Comparison of ENCODE assay signal across 2 cellular contexts in the genomic region with DNA sequence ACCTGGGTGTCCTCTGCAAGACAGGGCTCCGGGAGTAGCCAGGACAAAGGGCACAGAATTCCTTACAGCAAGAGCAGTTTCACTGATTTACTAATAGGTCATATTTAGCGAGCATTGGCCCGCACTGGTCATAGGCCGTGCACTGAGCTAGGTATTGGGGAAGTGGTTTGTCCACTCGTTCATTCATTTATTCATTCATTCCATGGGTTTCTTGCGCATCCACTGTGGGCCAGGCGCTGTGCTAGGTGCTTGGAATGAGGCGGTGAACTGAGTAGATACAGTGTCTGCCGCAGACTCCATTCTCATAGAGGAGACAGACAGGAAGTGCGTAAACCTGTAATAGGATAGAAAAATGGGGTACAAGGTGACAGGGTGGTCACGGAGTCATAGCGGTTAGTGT.
TF ChIP-seq lines count a peak whose summit lies in the region.

No MANE protein-coding gene starts in this region.

TF ChIP-seq in K562, 482 proteins besides CTCF, POLR2A, EP300 and RAD21:
- TF ChIP-seq ZNF24 (IDR thresholded peaks at IDR 0.05): peak; percentile 76; the same call in 1 of the 2 replicates
- TF ChIP-seq ZNF778 (CRISPR knock-in tag; IDR thresholded peaks at IDR 0.05): no peak
- TF ChIP-seq FOS (IDR thresholded peaks at IDR 0.05; ENCODE audit: extremely low read depth, insufficient read length): no peak
- TF ChIP-seq, protein P1, sequence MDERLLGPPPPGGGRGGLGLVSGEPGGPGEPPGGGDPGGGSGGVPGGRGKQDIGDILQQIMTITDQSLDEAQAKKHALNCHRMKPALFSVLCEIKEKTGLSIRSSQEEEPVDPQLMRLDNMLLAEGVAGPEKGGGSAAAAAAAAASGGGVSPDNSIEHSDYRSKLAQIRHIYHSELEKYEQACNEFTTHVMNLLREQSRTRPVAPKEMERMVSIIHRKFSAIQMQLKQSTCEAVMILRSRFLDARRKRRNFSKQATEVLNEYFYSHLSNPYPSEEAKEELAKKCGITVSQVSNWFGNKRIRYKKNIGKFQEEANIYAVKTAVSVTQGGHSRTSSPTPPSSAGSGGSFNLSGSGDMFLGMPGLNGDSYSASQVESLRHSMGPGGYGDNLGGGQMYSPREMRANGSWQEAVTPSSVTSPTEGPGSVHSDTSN (CRISPR knock-in tag; IDR thresholded peaks at IDR 0.05; ENCODE audit: low read depth): no peak
- TF ChIP-seq, protein P1 (tag; conservative IDR thresholded peaks at IDR 0.05; ENCODE audit: low read depth): no peak
- TF ChIP-seq SPI1 (IDR thresholded peaks at IDR 0.05; ENCODE audit: borderline replicate concordance, low read depth, low read length): 0 out of 2 replicates have a peak, but pooled peaks have one; percentile 24
- TF ChIP-seq ZNF77 (CRISPR knock-in tag; IDR thresholded peaks at IDR 0.05): no peak

TF ChIP-seq in HepG2, 621 proteins besides CTCF, POLR2A, EP300 and RAD21:
- TF ChIP-seq KAT7 (CRISPR knock-in tag; IDR thresholded peaks at IDR 0.05; ENCODE audit: borderline replicate concordance): no peak
- no peak for TF ChIP-seq SUZ12 (IDR thresholded peaks at IDR 0.05; ENCODE audit: low read depth, low read length)
- TF ChIP-seq, protein P2, sequence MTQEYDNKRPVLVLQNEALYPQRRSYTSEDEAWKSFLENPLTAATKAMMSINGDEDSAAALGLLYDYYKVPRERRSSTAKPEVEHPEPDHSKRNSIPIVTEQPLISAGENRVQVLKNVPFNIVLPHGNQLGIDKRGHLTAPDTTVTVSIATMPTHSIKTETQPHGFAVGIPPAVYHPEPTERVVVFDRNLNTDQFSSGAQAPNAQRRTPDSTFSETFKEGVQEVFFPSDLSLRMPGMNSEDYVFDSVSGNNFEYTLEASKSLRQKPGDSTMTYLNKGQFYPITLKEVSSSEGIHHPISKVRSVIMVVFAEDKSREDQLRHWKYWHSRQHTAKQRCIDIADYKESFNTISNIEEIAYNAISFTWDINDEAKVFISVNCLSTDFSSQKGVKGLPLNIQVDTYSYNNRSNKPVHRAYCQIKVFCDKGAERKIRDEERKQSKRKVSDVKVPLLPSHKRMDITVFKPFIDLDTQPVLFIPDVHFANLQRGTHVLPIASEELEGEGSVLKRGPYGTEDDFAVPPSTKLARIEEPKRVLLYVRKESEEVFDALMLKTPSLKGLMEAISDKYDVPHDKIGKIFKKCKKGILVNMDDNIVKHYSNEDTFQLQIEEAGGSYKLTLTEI (CRISPR knock-in tag; conservative IDR thresholded peaks at IDR 0.05): no peak
- no peak for TF ChIP-seq ZGPAT (CRISPR knock-in tag; IDR thresholded peaks at IDR 0.05)
- TF ChIP-seq ZNF34 (CRISPR knock-in tag; IDR thresholded peaks at IDR 0.05; ENCODE audit: borderline replicate concordance): no peak
- no peak for TF ChIP-seq SOX5 (CRISPR knock-in tag; IDR thresholded peaks at IDR 0.05; ENCODE audit: borderline replicate concordance)
- TF ChIP-seq MIER3 (CRISPR knock-in tag; IDR thresholded peaks at IDR 0.05; ENCODE audit: borderline replicate concordance): no peak
- no peak for TF ChIP-seq RFX5 (IDR thresholded peaks at IDR 0.05; ENCODE audit: low read depth, low read length)
